ENCODE assay signal across 9 cellular contexts in the genomic region with DNA sequence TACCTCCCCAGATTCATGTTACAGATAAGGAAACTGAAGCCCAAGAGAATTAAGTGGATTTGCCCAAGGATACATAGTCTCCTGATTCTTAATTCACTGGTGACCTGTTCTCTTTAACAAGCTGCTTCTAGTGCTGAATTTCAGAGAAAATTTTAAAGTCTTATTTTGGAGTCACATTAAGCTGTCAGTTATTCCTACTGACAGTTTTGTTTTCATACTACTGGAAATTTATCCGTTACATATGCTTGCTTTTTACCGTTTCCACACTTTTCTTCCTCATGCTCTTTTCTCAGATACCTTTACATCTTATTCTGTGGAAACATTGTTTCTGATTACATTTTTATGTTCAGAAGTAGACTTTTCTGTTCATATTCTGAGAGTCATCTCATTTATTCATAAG. TPM values are rescaled to one million over a fixed set of nuclear protein-coding genes. Genes with fewer than 3 reads are reported as not detected.
DNase-seq lines count a peak whose midpoint lies in the region; ATAC-seq, FAIRE-seq and TF ChIP-seq lines count a peak whose summit lies in the region.
"Had no signal": no experiment of that assay in that cellular context is flagged by ENCODE, and none has a peak within 500 bp of the region (broad histone marks: within the 10 kb centered on the region; RNA-seq: fewer than 3 reads in every experiment).

No MANE protein-coding gene starts in this region.

- FAIRE-seq in A549 (lab: Jason Lieb, UNC), result no peak

- H3K4me1 Mint-ChIP-seq in brain, result peaks cover 43% of the 10 kb centered on the region

- peak overlapping the region; percentile 75 for H3K4me2 ChIP-seq in A549

- ATAC-seq in A549 (no peak), HG03108 (IDR thresholded peaks at IDR 0.05; ENCODE audit: unreplicated experiment) (no peak), GM19328 (IDR thresholded peaks at IDR 0.05; ENCODE audit: unreplicated experiment) (no peak)

- TF ChIP-seq POLR2A in A549 (IDR thresholded peaks at IDR 0.05; ENCODE audit: low read length), result no peak

- peaks cover 5% of the 10 kb centered on the region for H3K27me3 Mint-ChIP-seq in brain

- H3K9me3 ChIP-seq in A549 (no peaks in the 10 kb centered on the region), mucosa of rectum (ENCODE audit: control insufficient read depth in 2 of 2, low read length in 2 of 2) (no peaks in the 10 kb centered on the region)

- H3K9ac ChIP-seq in mucosa of rectum (ENCODE audit: low read depth in 1 of 2, low read length in 2 of 2), result peak overlapping the region; percentile 80 to 97

- TF ChIP-seq EP300 in A549 (IDR thresholded peaks at IDR 0.05), result no peak

- peak overlapping the region; percentile 93 to 100 (median 99) for H3K4me3 Mint-ChIP-seq in brain

- TF ChIP-seq CTCF in A549 (IDR thresholded peaks at IDR 0.05) (no peak), HFF-Myc (IDR thresholded peaks at IDR 0.05; ENCODE audit: low read depth, low read length, missing control alignments) (no peak), brain (conservative IDR thresholded peaks at IDR 0.05) (no peak)

- H3K36me3 ChIP-seq in mucosa of rectum (ENCODE audit: control insufficient read depth in 2 of 2, insufficient read depth in 2 of 2, low read length in 2 of 2), result peaks cover 3% of the 10 kb centered on the region in 2 donors

- H3K27me3 ChIP-seq in mucosa of rectum (ENCODE audit: control insufficient read depth in 2 of 2, insufficient read depth in 2 of 2, low read length in 2 of 2), result no peaks in the 10 kb centered on the region

- peaks cover 5 to 23% (median 13%) of the 10 kb centered on the region in 5 experiments for H3K9me3 Mint-ChIP-seq in brain

- POLR2A ChIA-PET in A549 (lab: Yijun Ruan, JAX), result interaction anchor here (1.0 to 3.0 kb wide), 3 partner anchors 16 to 82 kb away, joined by 4 to 57 read pairs (median 7); partner anchors contain the start of genes HSPD1, HSPE1 and SF3B1

- CTCF ChIA-PET in A549 (lab: Yijun Ruan, JAX), result interaction anchor here (1.0 to 1.3 kb wide), 2 partner anchors 32 to 82 kb away, joined by 3 read pairs; no protein-coding TSS in a partner anchor

- TF ChIP-seq RAD21 in A549 (conservative IDR thresholded peaks at IDR 0.05 in 1 of 2, IDR thresholded peaks at IDR 0.05 in 1 of 2), result no peak

- peaks cover 48% of the 10 kb centered on the region for H3K36me3 Mint-ChIP-seq in brain

- WGBS in A549 (ENCODE audit: missing lambda C conversion rate), result 32% methylated on average over 2 of the region's 2 CpGs

- peak overlapping the region; percentile 80 to 99 (median 94) for H3K27ac Mint-ChIP-seq in brain

- DNase-seq in A549 (ENCODE audit: low read depth in 1 of 2, low spot score in 1 of 2) (no peak), HFF-Myc (ENCODE audit: extremely low read depth, low read depth) (no peak), NCI-H2029 treated with DMSO at 0.1 percent for 48 hours (lab: John Stamatoyannopoulos, UW) (no peak), OCI-M1 (lab: John Stamatoyannopoulos, UW) (no peak)
- DNase-seq: stimulated activated CD4-positive, alpha-beta T cell treated with anti-CD3 and anti-CD28 coated beads, Interleukin-1b, Interleukin-23, amount 100 ng/mL, for 48 hours had no signal

- peak overlapping the region; percentile 80 for H3K4me3 ChIP-seq in A549
- peak overlapping the region; percentile 69 for H3K4me3 ChIP-seq in HFF-Myc (replicated peaks; ENCODE audit: low read depth, low read length)
- peak overlapping the region; percentile 87 to 88 for H3K4me3 ChIP-seq in mucosa of rectum (ENCODE audit: low read length in 2 of 2)

- peak overlapping the region; percentile 94 to 98; a peak in 4 of 6 replicates for H3K27ac ChIP-seq in A549
- H3K27ac ChIP-seq in mucosa of rectum (ENCODE audit: low read depth in 2 of 2, low read length in 2 of 2), result no peak overlapping the region

- H3K4me1 ChIP-seq in A549, result peaks cover 13% of the 10 kb centered on the region
- H3K4me1 ChIP-seq in mucosa of rectum (ENCODE audit: control insufficient read depth in 2 of 2, insufficient read depth in 2 of 2, low read length in 2 of 2), result peaks cover 9 to 11% of the 10 kb centered on the region in 2 donors

TF ChIP-seq in A549, 52 proteins besides CTCF, POLR2A, EP300 and RAD21:
- TF ChIP-seq MAZ (IDR thresholded peaks at IDR 0.05; ENCODE audit: borderline replicate concordance, low read depth, low read length), result no peak
- no peak for TF ChIP-seq EHF (CRISPR knock-in tag; IDR thresholded peaks at IDR 0.05)
- no peak for TF ChIP-seq TP53 (CRISPR knock-in tag; IDR thresholded peaks at IDR 0.05)

RNA-seq across cellular contexts. Expression of gene MOB4, which starts 1.3 kb away (rescaled TPM):
- 44.2 and 74.7 TPM in 2 replicates for polyA plus RNA-seq in A549 (2011; rRNA removed)
- 22.4 and 23.9 TPM in 2 replicates for polyA plus RNA-seq in A549 (2012; cell fraction: cytosol; rRNA removed)
- polyA plus RNA-seq in A549 (2012; cell fraction: nucleus; rRNA removed), result 5.5 and 8.8 TPM in 2 replicates
- 57.5 to 64.3 TPM (median 58.1 TPM) in 3 replicates for polyA plus RNA-seq in A549 (2017; fragmentation: RNase III; extraction: RNeasy Plus Mini Kit Qiagen cat#74134 plus additional on column Dnase treatment)
- polyA minus RNA-seq in A549 (2011; rRNA and poly(A)+ RNA removed), result 7.3 and 9.9 TPM in 2 replicates
- 8.0 TPM for polyA plus RNA-seq in brain (ENCODE audit: insufficient read depth, low read depth, low replicate concordance)

RNA-seq across cellular contexts. Expression of gene HSPE1, which starts 17.0 kb away (rescaled TPM):
- polyA plus RNA-seq in A549 (2011; rRNA removed) (286 and 468 TPM in 2 replicates), A549 (2017; fragmentation: RNase III; extraction: RNeasy Plus Mini Kit Qiagen cat#74134 plus additional on column Dnase treatment) (1,189 to 1,457 TPM (median 1,198 TPM) in 3 replicates), brain (ENCODE audit: insufficient read depth, low read depth, low replicate concordance) (90.9 TPM)
- 301 and 505 TPM in 2 replicates for polyA plus RNA-seq in A549 (2012; cell fraction: cytosol; rRNA removed)
- 52.2 and 83.9 TPM in 2 replicates for polyA plus RNA-seq in A549 (2012; cell fraction: nucleus; rRNA removed)
- polyA minus RNA-seq in A549 (2011; rRNA and poly(A)+ RNA removed), result 27.4 and 28.4 TPM in 2 replicates

RNA-seq across cellular contexts. Expression of gene HSPD1, which starts 17.5 kb away (rescaled TPM):
- 767 and 790 TPM in 2 replicates for polyA plus RNA-seq in A549 (2011; rRNA removed)
- 369 and 389 TPM in 2 replicates for polyA plus RNA-seq in A549 (2012; cell fraction: cytosol; rRNA removed)
- 233 and 254 TPM in 2 replicates for polyA plus RNA-seq in A549 (2012; cell fraction: nucleus; rRNA removed)
- polyA plus RNA-seq in A549 (2017; fragmentation: RNase III; extraction: RNeasy Plus Mini Kit Qiagen cat#74134 plus additional on column Dnase treatment), result 833 to 1,004 TPM (median 882 TPM) in 3 replicates
- 315 and 357 TPM in 2 replicates for polyA minus RNA-seq in A549 (2011; rRNA and poly(A)+ RNA removed)
- polyA plus RNA-seq in brain (ENCODE audit: insufficient read depth, low read depth, low replicate concordance), result 145 TPM

Comparison
In these comparisons a context has a peak if more than half of its experiments do, and no peak if none do; other contexts are left out.
1. H3K27ac ChIP-seq: peak in A549 (2 of 2); none in mucosa of rectum (0 of 2).
2. Peak in every context shown above with its lines, with median percentiles within 50 percentile points of each other: H3K4me3 ChIP-seq.